Comparison of ENCODE assay signal across 6 cellular contexts in the genomic region with DNA sequence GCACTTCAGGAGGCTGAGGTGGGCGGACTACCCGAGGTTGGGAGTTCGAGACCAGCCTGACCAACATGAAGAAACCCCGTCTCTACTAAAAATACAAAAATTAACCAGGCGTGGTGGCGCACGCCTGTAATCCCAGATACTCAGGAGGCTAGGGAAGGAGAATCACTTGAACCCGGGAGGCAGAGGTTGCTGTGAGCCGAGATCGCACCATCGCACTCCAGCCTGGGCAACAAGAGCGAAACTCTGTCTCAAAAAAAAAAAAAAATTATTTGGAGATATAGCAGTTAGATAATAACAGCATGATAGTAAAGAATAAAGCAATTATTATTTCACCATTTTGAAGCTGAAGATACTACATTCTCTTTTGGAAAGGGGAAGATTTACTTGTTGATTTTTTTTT.
DNase-seq lines count a peak whose midpoint lies in the region; ATAC-seq and TF ChIP-seq lines count a peak whose summit lies in the region.
"Not testable (repeated sequence)": the region's sequence is repeated elsewhere in the genome, so short reads cannot be mapped to it uniquely, and the experiment has no call there.

No MANE protein-coding gene starts in this region.

- H3K4me3 ChIP-seq in left lung, lung: not testable (repeated sequence)

- H3K27me3 Mint-ChIP-seq in progenitor cell of endocrine pancreas, type B pancreatic cell: not testable (repeated sequence)

- not testable (repeated sequence) for H3K4me1 ChIP-seq in left lung; lung (ENCODE audit: control insufficient read depth in 2 of 2, insufficient read depth in 2 of 2, low read length in 2 of 2)

- H3K4me1 Mint-ChIP-seq in progenitor cell of endocrine pancreas (ENCODE audit: low read depth); type B pancreatic cell (ENCODE audit: unreplicated experiment): not testable (repeated sequence)

- H3K27ac Mint-ChIP-seq in progenitor cell of endocrine pancreas, type B pancreatic cell: not testable (repeated sequence)

- not testable (repeated sequence) for ATAC-seq in Right ventricle myocardium superior (ENCODE audit: poor library complexity); left lung; lung (ENCODE audit: insufficient read depth, low FRiP score)

- intact Hi-C loops in Right ventricle myocardium superior (cut with DNase I); left lung (cut with DNase I): not testable (repeated sequence)

- not testable (repeated sequence) for H3K27me3 ChIP-seq in left lung; lung (ENCODE audit: control insufficient read depth, insufficient read depth)

- H3K36me3 ChIP-seq in left lung; lung (ENCODE audit: control insufficient read depth in 2 of 2, insufficient read depth in 2 of 2, low read length in 2 of 2): not testable (repeated sequence)

- H3K36me3 Mint-ChIP-seq in progenitor cell of endocrine pancreas (ENCODE audit: insufficient read depth); type B pancreatic cell: not testable (repeated sequence)

- 95 to 100% methylated on average over 4 to 5 of the region's 12 CpGs for WGBS in lung, 2 donors

- H3K27ac ChIP-seq in left lung; lung (ENCODE audit: low read depth in 1 of 2, low read length in 1 of 2): not testable (repeated sequence)

- not testable (repeated sequence) for TF ChIP-seq CTCF in left lung (IDR thresholded peaks at IDR 0.05); lung (IDR thresholded peaks at IDR 0.05; ENCODE audit: control extremely low read depth, extremely low read depth); progenitor cell of endocrine pancreas (IDR thresholded peaks at IDR 0.05; ENCODE audit: unreplicated experiment); type B pancreatic cell (conservative IDR thresholded peaks at IDR 0.05)

- H3K9me3 Mint-ChIP-seq in progenitor cell of endocrine pancreas (ENCODE audit: low read depth); type B pancreatic cell: not testable (repeated sequence)

- H3K9me3 ChIP-seq in left lung; lung (ENCODE audit: control insufficient read depth in 2 of 2, insufficient read depth in 1 of 2, low read length in 1 of 2): not testable (repeated sequence)

- peak; percentile 0 for DNase-seq in activated CD8-positive, alpha-beta memory T cell treated with anti-CD3 and anti-CD28 coated beads, Interleukin-2, amount 50 U/mL, for 4 hours
- DNase-seq in Right ventricle myocardium superior (peak; percentile 6), left lung (peak; percentile 0 to 24), lung (ENCODE audit: low spot score) (peak; percentile 3), progenitor cell of endocrine pancreas (ENCODE audit: low spot score, unreplicated experiment) (peak; percentile 7), type B pancreatic cell (ENCODE audit: extremely low spot score, unreplicated experiment) (peak; percentile 34)

- not testable (repeated sequence) for H3K4me3 Mint-ChIP-seq in progenitor cell of endocrine pancreas (ENCODE audit: low read depth); type B pancreatic cell
